Comparison of ENCODE assay signal across 12 cellular contexts in the genomic region with DNA sequence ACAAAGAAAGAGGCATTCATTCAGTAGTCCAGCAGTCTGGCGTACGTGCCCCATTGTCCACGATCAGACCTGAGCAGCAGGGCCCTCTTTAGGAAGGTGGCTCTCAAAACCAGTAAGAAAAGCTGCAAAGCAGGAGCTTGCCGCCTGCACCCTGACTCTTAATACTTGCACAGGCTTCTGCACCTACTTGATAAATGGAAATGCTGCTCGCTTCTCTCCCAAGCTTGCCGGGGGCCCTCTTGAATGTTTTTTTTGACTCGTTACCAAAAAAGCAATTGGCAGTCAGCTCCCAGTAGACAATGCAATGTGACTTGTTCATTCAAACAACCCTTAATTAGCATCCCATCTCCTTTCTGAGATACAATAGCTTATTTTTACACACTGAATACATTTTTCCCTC. TPM values are rescaled to one million over a fixed set of nuclear protein-coding genes. Genes with fewer than 3 reads are reported as not detected.
A peak's percentile ranks its signal among the peaks of the same experiment; 100 is the strongest.
DNase-seq lines count a peak whose midpoint lies in the region; ATAC-seq and TF ChIP-seq lines count a peak whose summit lies in the region.
"Had no signal": no experiment of that assay in that cellular context is flagged by ENCODE, and none has a peak within 500 bp of the region (broad histone marks: within the 10 kb centered on the region; RNA-seq: fewer than 3 reads in every experiment).

No MANE protein-coding gene starts in this region.

- H3K9me3 ChIP-seq in Loucy (ENCODE audit: insufficient read depth, low read depth, low read length) (no peaks in the 10 kb centered on the region), endodermal cell (ENCODE audit: control insufficient read depth, low read length) (no peaks in the 10 kb centered on the region), osteoblast (ENCODE audit: low read depth, low read length) (no peaks in the 10 kb centered on the region)
- H3K9me3 ChIP-seq: Caco-2 had no signal

- WGBS in endodermal cell (ENCODE audit: insufficient coverage in 1 of 2, insufficient read length in 1 of 2), 2 experiments, result 60 to 66% methylated on average over 6 to 7 of the region's 7 CpGs

- H3K4me3 ChIP-seq in Loucy (ENCODE audit: low read length, poor library complexity, severe bottlenecking), result no peak overlapping the region
- H3K4me3 ChIP-seq in endodermal cell (ENCODE audit: low read length), result no peak overlapping the region
- no peak overlapping the region for H3K4me3 ChIP-seq in osteoblast (ENCODE audit: insufficient read depth, low read length)

- TF ChIP-seq CTCF in Loucy (conservative IDR thresholded peaks at IDR 0.05; ENCODE audit: low read length) (no peak), endodermal cell (conservative IDR thresholded peaks at IDR 0.05) (no peak), osteoblast (IDR thresholded peaks at IDR 0.05; ENCODE audit: extremely low read depth, low read depth, low read length) (no peak)

- peaks cover 15% of the 10 kb centered on the region for H3K4me1 Mint-ChIP-seq in endodermal cell

- H3K4me3 Mint-ChIP-seq in endodermal cell, result peak overlapping the region; percentile 12
- H3K4me3 Mint-ChIP-seq: HFFc6; stimulated activated naive CD8-positive, alpha-beta T cell treated with anti-CD3 and anti-CD28 coated beads, Interleukin-15, Interleukin-2, amounts not matched to agents 100 ng/mL and 50 ng/mL, for 24 hours had no signal

- no peaks in the 10 kb centered on the region for H3K9me3 Mint-ChIP-seq in endodermal cell
- H3K9me3 Mint-ChIP-seq: HFFc6; stimulated activated naive CD8-positive, alpha-beta T cell treated with anti-CD3 and anti-CD28 coated beads, Interleukin-15, Interleukin-2, amounts not matched to agents 100 ng/mL and 50 ng/mL, for 24 hours had no signal

- H3K4me1 ChIP-seq in Loucy (ENCODE audit: insufficient read depth, low read length, poor library complexity, severe bottlenecking) (peaks cover 40% of the 10 kb centered on the region), endodermal cell (ENCODE audit: control insufficient read depth, insufficient read depth, low read length) (no peaks in the 10 kb centered on the region), osteoblast (ENCODE audit: insufficient read depth, low read length) (peaks cover 19% of the 10 kb centered on the region)
- H3K4me1 ChIP-seq: Caco-2 had no signal

- peak overlapping the region; percentile 8 for H3K4me2 ChIP-seq in Loucy (ENCODE audit: low read depth, low read length, poor library complexity, severe bottlenecking)
- no peak overlapping the region for H3K4me2 ChIP-seq in osteoblast (ENCODE audit: insufficient read depth, low read length)

- H3K27ac Mint-ChIP-seq in endodermal cell, result no peak overlapping the region
- H3K27ac Mint-ChIP-seq: HFFc6; stimulated activated naive CD8-positive, alpha-beta T cell treated with anti-CD3 and anti-CD28 coated beads, Interleukin-15, Interleukin-2, amounts not matched to agents 100 ng/mL and 50 ng/mL, for 24 hours had no signal

- H4K20me1 ChIP-seq in Loucy (ENCODE audit: insufficient read depth, low read length, poor library complexity, severe bottlenecking), result no peaks in the 10 kb centered on the region
- H4K20me1 ChIP-seq in osteoblast (ENCODE audit: insufficient read depth, low read length), result no peaks in the 10 kb centered on the region

- H3K9ac ChIP-seq in Loucy (ENCODE audit: low read depth, low read length, poor library complexity, severe bottlenecking), result no peak overlapping the region
- H3K9ac ChIP-seq in endodermal cell (ENCODE audit: extremely low read depth, low read length, poor library complexity, severe bottlenecking), result no peak overlapping the region

- ATAC-seq in GM18867 (IDR thresholded peaks at IDR 0.05; ENCODE audit: unreplicated experiment), result no peak
- ATAC-seq: activated CD4-positive, CD25-positive, alpha-beta regulatory T cell treated with anti-CD3 and anti-CD28 coated beads, Interleukin-2, amount 50 U/mL, for 24 hours had no signal

- H3F3A ChIP-seq in Loucy (ENCODE audit: low read depth), result 0 out of 2 replicates have a peak, but pooled peaks cover 2% of the 10 kb centered on the region

- no peaks in the 10 kb centered on the region for H3K9me2 ChIP-seq in Loucy (replicated peaks; ENCODE audit: low read depth, low read length)

- peaks cover 6% of the 10 kb centered on the region; the same call in 1 of the 2 replicates for H3K79me2 ChIP-seq in Loucy (ENCODE audit: insufficient read depth, low read length)
- H3K79me2 ChIP-seq in osteoblast (ENCODE audit: insufficient read depth, low read length), result no peaks in the 10 kb centered on the region

- DNase-seq in NCI-H748 treated with DMSO at 0.1 percent for 48 hours (lab: John Stamatoyannopoulos, UW), result peak; percentile 43
- DNase-seq in endodermal cell, result peak; percentile 59
- DNase-seq in osteoblast (ENCODE audit: insufficient read length, low spot score, missing footprints), result no peak
- DNase-seq in LoVo (ENCODE audit: low spot score), result no peak
- no peak for DNase-seq in T-helper 9 cell
- DNase-seq: Caco-2; central memory CD4-positive, alpha-beta T cell; HFFc6 had no signal

- H3K27ac ChIP-seq in endodermal cell (ENCODE audit: low read depth, low read length) (no peak overlapping the region), osteoblast (ENCODE audit: low read depth, low read length) (no peak overlapping the region)

- H3K36me3 ChIP-seq in Loucy (ENCODE audit: insufficient read depth, low read length) (no peaks in the 10 kb centered on the region), endodermal cell (ENCODE audit: control insufficient read depth, insufficient read depth, low read length) (no peaks in the 10 kb centered on the region), osteoblast (ENCODE audit: insufficient read depth, low read length) (no peaks in the 10 kb centered on the region)

- H3K27me3 ChIP-seq in Loucy (ENCODE audit: insufficient read depth, low read length, poor library complexity, severe bottlenecking), result no peaks in the 10 kb centered on the region
- H3K27me3 ChIP-seq in endodermal cell (ENCODE audit: control insufficient read depth, insufficient read depth, low read length, poor library complexity, severe bottlenecking), result no peaks in the 10 kb centered on the region
- no peaks in the 10 kb centered on the region for H3K27me3 ChIP-seq in osteoblast (ENCODE audit: insufficient read depth, low read length)

- H3K27me3 Mint-ChIP-seq in endodermal cell (ENCODE audit: insufficient read depth), result no peaks in the 10 kb centered on the region

- no peaks in the 10 kb centered on the region for H3K36me3 Mint-ChIP-seq in endodermal cell (ENCODE audit: low read depth)

- H2AFZ ChIP-seq in Loucy (ENCODE audit: low read length) (0 out of 2 replicates have a peak overlapping the region, but pooled peaks have one; percentile 16), osteoblast (ENCODE audit: low read length) (peak overlapping the region; percentile 48)

RNA-seq across cellular contexts. Expression of a gene that starts 27.2 kb away (rescaled TPM):
- total RNA-seq in endodermal cell (under 1 TPM in 1 of 2 donors, not detected in 1; 0.22 TPM), osteoblast (0.29 and 1.1 TPM in 2 replicates)
- polyA plus RNA-seq in endodermal cell (2013, experiment 1 of 2), result 0.25 TPM
- 0.37 TPM for polyA plus RNA-seq in endodermal cell (2013, experiment 2 of 2)

Comparison
In these comparisons a context has a peak if more than half of its experiments do, and no peak if none do; other contexts are left out.
1. DNase-seq: peak in NCI-H748 treated with DMSO at 0.1 percent for 48 hours (single experiment) and endodermal cell (single experiment); none in osteoblast (single experiment), LoVo (single experiment) and T-helper 9 cell (single experiment).